1 cellular context compared by ENCODE assay signal in the genomic region with DNA sequence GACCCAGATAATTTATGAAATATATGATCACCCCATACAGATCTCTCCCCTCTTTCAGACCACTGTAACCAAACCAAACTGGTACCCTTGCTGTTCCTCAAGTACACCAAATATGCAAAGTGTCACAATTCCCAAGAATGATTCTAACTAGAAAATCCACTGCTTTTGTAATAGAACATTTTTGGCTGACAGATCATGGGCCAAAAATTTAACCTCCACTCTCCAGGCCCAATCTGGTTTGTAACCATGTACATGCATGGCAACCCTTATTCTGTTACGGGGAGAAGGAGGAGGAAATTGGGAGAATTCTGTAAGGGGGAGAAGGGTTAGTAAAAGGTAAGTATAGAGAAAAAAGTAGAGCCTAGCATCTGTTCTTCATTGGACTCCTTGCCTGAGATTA.
TF ChIP-seq lines count a peak whose summit lies in the region.

No MANE protein-coding gene starts in this region.

TF ChIP-seq in IMR-90, 13 proteins besides CTCF, POLR2A, EP300 and RAD21:
- TF ChIP-seq, protein P1, sequence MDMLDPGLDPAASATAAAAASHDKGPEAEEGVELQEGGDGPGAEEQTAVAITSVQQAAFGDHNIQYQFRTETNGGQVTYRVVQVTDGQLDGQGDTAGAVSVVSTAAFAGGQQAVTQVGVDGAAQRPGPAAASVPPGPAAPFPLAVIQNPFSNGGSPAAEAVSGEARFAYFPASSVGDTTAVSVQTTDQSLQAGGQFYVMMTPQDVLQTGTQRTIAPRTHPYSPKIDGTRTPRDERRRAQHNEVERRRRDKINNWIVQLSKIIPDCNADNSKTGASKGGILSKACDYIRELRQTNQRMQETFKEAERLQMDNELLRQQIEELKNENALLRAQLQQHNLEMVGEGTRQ (IDR thresholded peaks at IDR 0.05; ENCODE audit: low read depth, low read length): no peak
- no peak for TF ChIP-seq RCOR1 (IDR thresholded peaks at IDR 0.05; ENCODE audit: insufficient replicate concordance, low read length)
- no peak for TF ChIP-seq CEBPB (IDR thresholded peaks at IDR 0.05; ENCODE audit: low read depth, low read length)
- no peak for TF ChIP-seq CHD1 (IDR thresholded peaks at IDR 0.05; ENCODE audit: low read depth, low read length)
- no peak for TF ChIP-seq MAFK (IDR thresholded peaks at IDR 0.05; ENCODE audit: low read depth, low read length)
